ENCODE assay signal across 8 cellular contexts in the genomic region with DNA sequence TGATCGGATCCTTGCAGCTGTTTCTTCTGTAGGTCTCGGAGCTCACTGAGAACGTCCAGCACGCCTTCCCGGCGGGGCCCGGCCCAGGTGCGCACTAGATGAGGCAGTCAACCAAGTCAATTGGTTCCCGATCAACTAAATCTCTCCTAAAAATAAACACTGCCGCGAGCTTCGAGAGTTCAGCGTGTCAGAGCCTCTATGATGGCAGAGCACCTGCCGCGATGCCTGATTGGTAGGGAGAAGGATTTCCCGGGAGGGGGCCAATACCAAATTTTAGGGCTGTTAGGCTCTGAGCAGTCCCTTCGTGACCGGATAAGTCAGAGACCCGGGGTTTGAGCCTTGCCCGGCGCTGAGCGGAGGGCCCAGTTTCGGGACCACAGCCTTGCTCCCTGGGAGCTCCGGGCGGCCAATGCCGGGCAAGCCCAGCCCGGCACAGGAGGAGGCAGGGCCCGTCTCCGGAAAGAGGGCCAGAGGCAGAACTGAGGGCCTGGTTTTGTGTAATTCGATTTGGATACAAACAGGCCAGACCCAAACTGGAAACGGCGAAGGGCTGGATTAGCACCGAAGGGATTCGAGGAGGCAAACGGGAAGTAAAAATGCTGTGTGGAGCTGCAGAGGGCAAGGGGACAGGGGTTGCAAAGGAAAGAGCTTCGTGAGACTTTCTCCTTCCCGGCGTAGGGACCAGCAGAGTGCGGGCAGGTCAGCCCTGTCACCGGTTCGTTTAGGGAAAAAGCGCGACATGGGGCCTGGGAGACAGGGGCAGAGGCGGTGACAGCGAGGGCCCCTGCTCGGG. TPM values are rescaled to one million over a fixed set of nuclear protein-coding genes. Genes with fewer than 3 reads are reported as not detected.
DNase-seq lines count a peak whose midpoint lies in the region; ATAC-seq lines count a peak whose summit lies in the region.

No MANE protein-coding gene starts in this region.

- peak; percentile 63 for DNase-seq in DMS 273 (lab: John Stamatoyannopoulos, UW; ENCODE audit: unreplicated experiment)
- DNase-seq in DMS 273 treated with DMSO at 0.1 percent for 48 hours (lab: John Stamatoyannopoulos, UW): no peak
- DNase-seq in MG63: no peak
- DNase-seq in naive thymus-derived CD8-positive, alpha-beta T cell: no peak
- DNase-seq in H4 (ENCODE audit: low spot score): no peak
- DNase-seq in activated effector memory CD4-positive, alpha-beta T cell treated with anti-CD3 and anti-CD28 coated beads, Interleukin-2, amount 50 U/mL, for 16 hours: no peak

- no peaks in the 10 kb centered on the region for H3K36me3 ChIP-seq in MG63

- H3K4me1 Mint-ChIP-seq in dendritic cell treated with granulocyte-macrophage colony-stimulating factor and Interleukin-4, amounts not matched to agents 40 ng/mL and 50 ng/mL, for 4 days (ENCODE audit: low read depth): peaks cover 10% of the 10 kb centered on the region
- H3K4me1 Mint-ChIP-seq in naive thymus-derived CD8-positive, alpha-beta T cell: peaks cover 7 to 31% (median 20%) of the 10 kb centered on the region in 4 donors

- POLR2A ChIA-PET in naive thymus-derived CD8-positive, alpha-beta T cell (lab: Charles Lee): no interaction called here

- H3K4me3 ChIP-seq in MG63: peak overlapping the region; percentile 20

- no peak overlapping the region for H3K27ac Mint-ChIP-seq in dendritic cell treated with granulocyte-macrophage colony-stimulating factor and Interleukin-4, amounts not matched to agents 40 ng/mL and 50 ng/mL, for 4 days
- peak overlapping the region in 1 of 10 donors; percentile 65 for H3K27ac Mint-ChIP-seq in naive thymus-derived CD8-positive, alpha-beta T cell

- H3K36me3 Mint-ChIP-seq in dendritic cell treated with granulocyte-macrophage colony-stimulating factor and Interleukin-4, amounts not matched to agents 40 ng/mL and 50 ng/mL, for 4 days (ENCODE audit: low read depth): no peaks in the 10 kb centered on the region
- peaks cover 0 to 3% (median 0%) of the 10 kb centered on the region in 3 donors for H3K36me3 Mint-ChIP-seq in naive thymus-derived CD8-positive, alpha-beta T cell

- H3K9me3 Mint-ChIP-seq in dendritic cell treated with granulocyte-macrophage colony-stimulating factor and Interleukin-4, amounts not matched to agents 40 ng/mL and 50 ng/mL, for 4 days: no peaks in the 10 kb centered on the region
- H3K9me3 Mint-ChIP-seq in naive thymus-derived CD8-positive, alpha-beta T cell: peaks cover 0 to 13% (median under 1%) of the 10 kb centered on the region in 9 donors

- H3K27me3 ChIP-seq in MG63: peaks cover 6% of the 10 kb centered on the region; the same call in 1 of the 2 replicates

- ATAC-seq in naive thymus-derived CD8-positive, alpha-beta T cell: peak in 1 of 2 donors; percentile 18
- ATAC-seq in GM21367 (IDR thresholded peaks at IDR 0.05; ENCODE audit: unreplicated experiment): no peak

- H3K27me3 Mint-ChIP-seq in dendritic cell treated with granulocyte-macrophage colony-stimulating factor and Interleukin-4, amounts not matched to agents 40 ng/mL and 50 ng/mL, for 4 days: peaks cover 70% of the 10 kb centered on the region
- H3K27me3 Mint-ChIP-seq in naive thymus-derived CD8-positive, alpha-beta T cell: peaks cover 40 to 88% (median 48%) of the 10 kb centered on the region in 5 donors

- peak overlapping the region; percentile 65 for H3K4me3 Mint-ChIP-seq in dendritic cell treated with granulocyte-macrophage colony-stimulating factor and Interleukin-4, amounts not matched to agents 40 ng/mL and 50 ng/mL, for 4 days
- peak overlapping the region; percentile 74 to 95 (median 79) for H3K4me3 Mint-ChIP-seq in naive thymus-derived CD8-positive, alpha-beta T cell

- intact Hi-C loops in dendritic cell treated with granulocyte-macrophage colony-stimulating factor and Interleukin-4, amounts not matched to agents 40 ng/mL and 50 ng/mL, for 4 days (cut with micrococcal nuclease): no loop called here

- no peaks in the 10 kb centered on the region for H3K9me3 ChIP-seq in MG63

RNA-seq across cellular contexts. Expression of a gene that starts 0.6 kb away (rescaled TPM):
- not detected in 2 replicates for total RNA-seq in MG63 (2014; rRNA removed; shearing (Covaris generic); ENCODE audit: low replicate concordance)
- total RNA-seq in naive thymus-derived CD8-positive, alpha-beta T cell: not detected
- polyA plus RNA-seq in naive thymus-derived CD8-positive, alpha-beta T cell: not detected
- total RNA-seq in H4 (2014; rRNA removed; shearing (Covaris generic)): not detected in 2 replicates
